Comparison of ENCODE assay signal across 12 cellular contexts in the genomic region with DNA sequence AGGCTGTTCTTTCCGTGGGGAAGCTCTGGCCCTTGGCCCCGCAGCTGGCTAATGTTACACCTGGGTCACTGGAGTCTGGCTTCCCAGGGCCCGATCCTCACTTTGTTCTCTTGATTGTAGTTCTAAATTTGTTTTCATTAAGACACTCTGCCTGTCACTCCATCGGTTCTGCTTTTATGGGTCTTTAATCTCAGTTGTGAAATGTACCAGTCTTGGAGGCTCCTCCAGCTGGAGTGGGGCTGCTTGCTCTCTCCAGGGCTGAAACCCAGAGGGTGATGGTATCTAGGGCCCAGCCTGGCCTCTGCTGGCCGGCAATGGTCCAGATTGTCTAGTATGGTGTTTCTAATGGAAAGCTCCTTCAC.
DNase-seq lines count a peak whose midpoint lies in the region; ATAC-seq and TF ChIP-seq lines count a peak whose summit lies in the region.
"Had no signal": no experiment of that assay in that cellular context is flagged by ENCODE, and none has a peak within 500 bp of the region (broad histone marks: within the 10 kb centered on the region; RNA-seq: fewer than 3 reads in every experiment).

No MANE protein-coding gene starts in this region.

- H3K27me3 ChIP-seq in cardiac muscle cell = no peaks in the 10 kb centered on the region
- H3K27me3 ChIP-seq in right atrium auricular region = no peaks in the 10 kb centered on the region
- no peaks in the 10 kb centered on the region for H3K27me3 ChIP-seq in body of pancreas
- no peaks in the 10 kb centered on the region for H3K27me3 ChIP-seq in transverse colon
- H3K27me3 ChIP-seq: heart left ventricle, left lung had no signal

- peak overlapping the region; percentile 83 for H3K27ac Mint-ChIP-seq in type B pancreatic cell
- H3K27ac Mint-ChIP-seq: natural killer cell treated with Interleukin-12 subunit alpha and Interleukin-12 subunit beta and Interleukin-15 and Interleukin-18, amount 100 ng/mL, for 72 hours had no signal

- H3K9me3 Mint-ChIP-seq in type B pancreatic cell = no peaks in the 10 kb centered on the region
- H3K9me3 Mint-ChIP-seq: natural killer cell treated with Interleukin-12 subunit alpha and Interleukin-12 subunit beta and Interleukin-15 and Interleukin-18, amount 100 ng/mL, for 72 hours had no signal

- no peak for TF ChIP-seq EP300 in transverse colon (IDR thresholded peaks at IDR 0.05; ENCODE audit: low read depth)

- intact Hi-C loops in body of pancreas (cut with DNase I) (no loop called here), transverse colon (cut with DNase I; ENCODE audit: low total_unique reads) (loop anchor here (5.0 kb wide), 1 partner anchor 756 kb away; no protein-coding TSS in a partner anchor)

- H3K4me1 Mint-ChIP-seq in type B pancreatic cell (ENCODE audit: unreplicated experiment) = peaks cover 42% of the 10 kb centered on the region

- peak overlapping the region; percentile 95 for H3K27ac ChIP-seq in cardiac muscle cell
- H3K27ac ChIP-seq in right atrium auricular region = no peak overlapping the region
- H3K27ac ChIP-seq in body of pancreas = peak overlapping the region; percentile 28 to 86 (median 73)
- peak overlapping the region; percentile 99 for H3K27ac ChIP-seq in mesodermal cell (ENCODE audit: low read depth, low read length, severe bottlenecking)
- peak overlapping the region in 2 of 4 donors; percentile 21 to 25 for H3K27ac ChIP-seq in transverse colon
- H3K27ac ChIP-seq: heart left ventricle, left lung had no signal

- H3K4me3 Mint-ChIP-seq in type B pancreatic cell = peak overlapping the region; percentile 13
- H3K4me3 Mint-ChIP-seq: natural killer cell treated with Interleukin-12 subunit alpha and Interleukin-12 subunit beta and Interleukin-15 and Interleukin-18, amount 100 ng/mL, for 72 hours had no signal

- H3K27me3 Mint-ChIP-seq in type B pancreatic cell = no peaks in the 10 kb centered on the region
- H3K27me3 Mint-ChIP-seq: natural killer cell treated with Interleukin-12 subunit alpha and Interleukin-12 subunit beta and Interleukin-15 and Interleukin-18, amount 100 ng/mL, for 72 hours had no signal

- no peaks in the 10 kb centered on the region for H3K36me3 Mint-ChIP-seq in type B pancreatic cell
- H3K36me3 Mint-ChIP-seq: natural killer cell treated with Interleukin-12 subunit alpha and Interleukin-12 subunit beta and Interleukin-15 and Interleukin-18, amount 100 ng/mL, for 72 hours had no signal

- H3K4me3 ChIP-seq in cardiac muscle cell (no peak overlapping the region), right atrium auricular region (no peak overlapping the region), body of pancreas (no peak overlapping the region), mesodermal cell (ENCODE audit: extremely low read depth, insufficient read depth, low read length, poor library complexity, severe bottlenecking) (no peak overlapping the region), transverse colon (no peak overlapping the region)
- H3K4me3 ChIP-seq: heart left ventricle, left lung had no signal

- peaks cover 28% of the 10 kb centered on the region for H3K4me1 ChIP-seq in cardiac muscle cell (ENCODE audit: low read depth)
- no peaks in the 10 kb centered on the region for H3K4me1 ChIP-seq in right atrium auricular region
- peaks cover 43% of the 10 kb centered on the region for H3K4me1 ChIP-seq in body of pancreas
- peaks cover 42% of the 10 kb centered on the region for H3K4me1 ChIP-seq in mesodermal cell (ENCODE audit: control insufficient read depth, insufficient read depth, low read length, poor library complexity, severe bottlenecking)
- H3K4me1 ChIP-seq in transverse colon = peaks cover 0 to 14% (median 8%) of the 10 kb centered on the region in 4 donors
- H3K4me1 ChIP-seq: left lung had no signal

- DNase-seq in cardiac muscle cell (ENCODE audit: low read depth in 1 of 2, low spot score in 1 of 2) (peak; percentile 32 to 56), right atrium auricular region (ENCODE audit: low spot score) (no peak), body of pancreas (no peak), type B pancreatic cell (ENCODE audit: extremely low spot score, unreplicated experiment) (no peak), NCI-H146 (lab: John Stamatoyannopoulos, UW) (no peak), transverse colon (no peak), NCI-H187 (lab: John Stamatoyannopoulos, UW) (no peak)
- DNase-seq: activated effector memory CD4-positive, alpha-beta T cell treated with Interleukin-2 at 50 U/mL for 16 hours; heart left ventricle; left lung had no signal

- 39 to 68% methylated on average over 4 to 5 of the region's 5 CpGs for WGBS in body of pancreas, 2 donors
- 76 to 82% methylated on average over 3 to 4 of the region's 5 CpGs for WGBS in mesodermal cell (ENCODE audit: insufficient coverage in 2 of 2), 2 experiments
- 58 to 69% methylated on average over 2 to 5 of the region's 5 CpGs for WGBS in transverse colon (ENCODE audit: low coverage in 1 of 2), 2 donors

- H3K36me3 ChIP-seq in cardiac muscle cell = no peaks in the 10 kb centered on the region
- no peaks in the 10 kb centered on the region for H3K36me3 ChIP-seq in right atrium auricular region
- H3K36me3 ChIP-seq in body of pancreas (replicated peaks in 1 of 2; ENCODE audit: insufficient read depth in 1 of 2, low read depth in 2 of 2) = no peaks in the 10 kb centered on the region
- no peaks in the 10 kb centered on the region for H3K36me3 ChIP-seq in mesodermal cell (ENCODE audit: control insufficient read depth, insufficient read depth, low read length)
- no peaks in the 10 kb centered on the region for H3K36me3 ChIP-seq in transverse colon
- H3K36me3 ChIP-seq: heart left ventricle, left lung had no signal

- peak; percentile 16 for TF ChIP-seq CTCF in cardiac muscle cell (IDR thresholded peaks at IDR 0.05; ENCODE audit: low read depth, low read length)
- no peak for TF ChIP-seq CTCF in right atrium auricular region (IDR thresholded peaks at IDR 0.05)
- no peak for TF ChIP-seq CTCF in body of pancreas (IDR thresholded peaks at IDR 0.05)
- no peak for TF ChIP-seq CTCF in type B pancreatic cell (conservative IDR thresholded peaks at IDR 0.05)
- no peak for TF ChIP-seq CTCF in transverse colon (IDR thresholded peaks at IDR 0.05)

- no peak for TF ChIP-seq POLR2A in body of pancreas (IDR thresholded peaks at IDR 0.05)
- TF ChIP-seq POLR2A in transverse colon (IDR thresholded peaks at IDR 0.05) = no peak

- no peak for ATAC-seq in body of pancreas
- ATAC-seq: heart left ventricle, left lung had no signal

- H3K9me3 ChIP-seq in cardiac muscle cell (ENCODE audit: low read depth) (no peaks in the 10 kb centered on the region), right atrium auricular region (peaks cover 0 to under 1% of the 10 kb centered on the region in 2 donors), body of pancreas (no peaks in the 10 kb centered on the region), mesodermal cell (ENCODE audit: control insufficient read depth, low read length) (no peaks in the 10 kb centered on the region), transverse colon (no peaks in the 10 kb centered on the region)
- H3K9me3 ChIP-seq: left lung had no signal

- in situ Hi-C loops in transverse colon (cut with MboI; ENCODE audit: low pct_ligation_motif_present in 1 of 4, low pct_unique_long_range_greater_than_20kb in 1 of 4, low sequenced_read_pairs in 3 of 4) = loop anchor here in 2 of 4 donors (25.0 kb wide), 1 partner anchor 426 kb away; no protein-coding TSS in a partner anchor

Comparison
In these comparisons a context has a peak if more than half of its experiments do, and no peak if none do; other contexts are left out.
1. DNase-seq: peak in cardiac muscle cell (2 of 2); none in right atrium auricular region (single experiment), body of pancreas (0 of 4), type B pancreatic cell (single experiment), NCI-H146 (single experiment), transverse colon (single experiment) and NCI-H187 (0 of 2).
2. H3K27ac ChIP-seq: peak in cardiac muscle cell (single experiment), body of pancreas (4 of 4) and mesodermal cell (single experiment); none in right atrium auricular region (0 of 2).